ENCODE assay signal across 8 cellular contexts in genomic region chr1:42736152-42736551, GRCh38. TPM values are rescaled to one million over a fixed set of nuclear protein-coding genes. Genes with fewer than 3 reads are reported as not detected.
DNase-seq lines count a peak whose midpoint lies in the region; ATAC-seq and TF ChIP-seq lines count a peak whose summit lies in the region.
"Had no signal": no experiment of that assay in that cellular context is flagged by ENCODE, and none has a peak within 500 bp of the region (broad histone marks: within the 10 kb centered on the region; RNA-seq: fewer than 3 reads in every experiment).

No MANE protein-coding gene starts in this region.

- no peak overlapping the region for H4K5ac ChIP-seq in mesendoderm (ENCODE audit: low read length)

- H3K36me3 ChIP-seq in GM23338 (ENCODE audit: insufficient read depth) (no peaks in the 10 kb centered on the region), mesendoderm (ENCODE audit: control insufficient read depth, insufficient read depth, low read length) (no peaks in the 10 kb centered on the region)
- H3K36me3 ChIP-seq: suprapubic skin had no signal

- H3K36me3 Mint-ChIP-seq in GM23338 (ENCODE audit: low read depth) = peaks cover 2% of the 10 kb centered on the region; the same call in 1 of the 3 replicates

- no peak overlapping the region for H3K23ac ChIP-seq in mesendoderm (ENCODE audit: low read length)

- no peak overlapping the region for H3K18ac ChIP-seq in mesendoderm (ENCODE audit: low read length)

- H3K4me3 ChIP-seq in GM23338 (no peak overlapping the region), mesendoderm (ENCODE audit: low read length) (no peak overlapping the region)
- H3K4me3 ChIP-seq: suprapubic skin had no signal

- no CpG with 5 or more reads among the region's 4 CpGs for WGBS in mesendoderm (ENCODE audit: extremely low coverage, insufficient coverage, low lambda C conversion rate)

- H3K9ac ChIP-seq in mesendoderm (ENCODE audit: low read length) = no peak overlapping the region

- H3F3A ChIP-seq in GM23338 (replicated peaks; ENCODE audit: low read depth) = no peaks in the 10 kb centered on the region

- no peak overlapping the region for H4K8ac ChIP-seq in mesendoderm (ENCODE audit: low read depth, low read length)

- no peak overlapping the region for H2AK5ac ChIP-seq in mesendoderm (ENCODE audit: low read length)

- H3K56ac ChIP-seq in mesendoderm (ENCODE audit: low read length) = peak overlapping the region; percentile 56

- no peaks in the 10 kb centered on the region for H3K9me2 ChIP-seq in GM23338 (ENCODE audit: insufficient read depth)

- H3K27me3 ChIP-seq in GM23338 (ENCODE audit: insufficient read depth) (no peaks in the 10 kb centered on the region), mesendoderm (ENCODE audit: insufficient read depth, low read length, poor library complexity) (no peaks in the 10 kb centered on the region)
- H3K27me3 ChIP-seq: suprapubic skin had no signal

- H3K4ac ChIP-seq in mesendoderm (ENCODE audit: low read depth, low read length) = no peak overlapping the region

- no peak overlapping the region for H2BK5ac ChIP-seq in mesendoderm (ENCODE audit: low read length)

- DNase-seq in GM23338 (ENCODE audit: low spot score) = peak; percentile 64
- DNase-seq in RKO (ENCODE audit: low spot score) = peak; percentile 9
- peak; percentile 73 for DNase-seq in mesendoderm
- no peak for DNase-seq in central memory CD4-positive, alpha-beta T cell

- no peak overlapping the region for H2BK15ac ChIP-seq in mesendoderm (replicated peaks; ENCODE audit: low read depth)

- H3K27me3 Mint-ChIP-seq in GM23338 (ENCODE audit: insufficient read depth, low read depth, poor library complexity) = peaks cover 7% of the 10 kb centered on the region

- H3K9me3 Mint-ChIP-seq in GM23338 = no peaks in the 10 kb centered on the region

- H3K4me1 ChIP-seq in GM23338 (ENCODE audit: insufficient read depth) (peaks cover 11% of the 10 kb centered on the region), mesendoderm (ENCODE audit: control insufficient read depth, low read depth, low read length) (peaks cover 2% of the 10 kb centered on the region)

- H3K79me2 ChIP-seq in GM23338 (replicated peaks; ENCODE audit: insufficient read depth) (no peaks in the 10 kb centered on the region), mesendoderm (ENCODE audit: control insufficient read depth, insufficient read depth, low read length) (no peaks in the 10 kb centered on the region)

- no peak overlapping the region for H3K4me3 Mint-ChIP-seq in GM23338

- peak; percentile 11 to 62; a peak in 2 of 4 replicates for TF ChIP-seq CTCF in GM23338 (conservative IDR thresholded peaks at IDR 0.05; ENCODE audit: low read depth in 2 of 2)

- H3K27ac Mint-ChIP-seq in GM23338 = no peak overlapping the region

- H3K4me2 ChIP-seq in GM23338 = no peak overlapping the region
- no peak overlapping the region for H3K4me2 ChIP-seq in mesendoderm (ENCODE audit: low read length)

- peak; percentile 7; the same call in 2 of the 3 replicates for ATAC-seq in GM23338
- ATAC-seq in HG02678 (IDR thresholded peaks at IDR 0.05; ENCODE audit: unreplicated experiment) = no peak
- no peak for ATAC-seq in GM21390 (IDR thresholded peaks at IDR 0.05; ENCODE audit: unreplicated experiment)

- H2BK120ac ChIP-seq in mesendoderm (ENCODE audit: low read depth, low read length) = no peak overlapping the region

- H4K20me1 ChIP-seq in GM23338 (replicated peaks; ENCODE audit: insufficient read depth) = no peaks in the 10 kb centered on the region

- peaks cover 24% of the 10 kb centered on the region for H3K4me1 Mint-ChIP-seq in GM23338

- no peak overlapping the region for H2AFZ ChIP-seq in GM23338

- H3K27ac ChIP-seq in GM23338 (ENCODE audit: low read depth) (no peak overlapping the region), mesendoderm (ENCODE audit: low read depth, low read length) (no peak overlapping the region)
- H3K27ac ChIP-seq: suprapubic skin had no signal

- no peaks in the 10 kb centered on the region for H3K79me1 ChIP-seq in mesendoderm (ENCODE audit: low read length)

TF ChIP-seq in GM23338, 12 proteins besides CTCF, POLR2A, EP300 and RAD21:
- TF ChIP-seq STAT1 (IDR thresholded peaks at IDR 0.05; ENCODE audit: unreplicated experiment) = no peak
- no peak for TF ChIP-seq ZNF462 (CRISPR knock-in tag; IDR thresholded peaks at IDR 0.05)
- TF ChIP-seq EZH2phosphoT487 (IDR thresholded peaks at IDR 0.05; ENCODE audit: unreplicated experiment) = no peak
- no peak for TF ChIP-seq CREB1 (CRISPR knock-in tag; IDR thresholded peaks at IDR 0.05; ENCODE audit: low read depth)

RNA-seq across cellular contexts. Expression of gene CLDN19, which starts 3.9 kb away (rescaled TPM):
- 10.8 and 12.8 TPM in 2 replicates for total RNA-seq in GM23338 (2014; rRNA removed; shearing (Covaris generic))
- polyA plus RNA-seq in GM23338 (2016; fragmentation: Nextera tagmentation; extraction: Ambion mirVana) = 2.3 and 2.6 TPM in 2 replicates
- 3.5 TPM for polyA plus RNA-seq in mesendoderm (2013, experiment 1 of 2)
- polyA plus RNA-seq in mesendoderm (2013, experiment 2 of 2) = 3.7 TPM

RNA-seq across cellular contexts. Expression of gene P3H1, which starts 30.7 kb away (rescaled TPM):
- total RNA-seq in GM23338 (2014; rRNA removed; shearing (Covaris generic)) = 67.1 and 75.1 TPM in 2 replicates
- polyA plus RNA-seq in GM23338 (2016; fragmentation: Nextera tagmentation; extraction: Ambion mirVana) = 50.5 and 51.1 TPM in 2 replicates
- polyA plus RNA-seq in mesendoderm (2013, experiment 1 of 2) = 27.0 TPM
- 27.9 TPM for polyA plus RNA-seq in mesendoderm (2013, experiment 2 of 2)

RNA-seq across cellular contexts. Expression of gene C1orf50, which starts 30.9 kb away (rescaled TPM):
- total RNA-seq in GM23338 (2014; rRNA removed; shearing (Covaris generic)) = 3.3 and 4.4 TPM in 2 replicates
- 4.7 and 5.0 TPM in 2 replicates for polyA plus RNA-seq in GM23338 (2016; fragmentation: Nextera tagmentation; extraction: Ambion mirVana)
- polyA plus RNA-seq in mesendoderm (2013, experiment 1 of 2) = 2.6 TPM
- polyA plus RNA-seq in mesendoderm (2013, experiment 2 of 2) = 2.4 TPM

RNA-seq across cellular contexts. Expression of gene TMEM269, which starts 48.6 kb away (rescaled TPM):
- total RNA-seq in GM23338 (2014; rRNA removed; shearing (Covaris generic)) = 0.45 TPM in 1 of 2 replicates, not detected in the other
- 0.28 and 0.31 TPM in 2 replicates for polyA plus RNA-seq in GM23338 (2016; fragmentation: Nextera tagmentation; extraction: Ambion mirVana)
- 0.06 TPM for polyA plus RNA-seq in mesendoderm (2013, experiment 1 of 2)
- 0.07 TPM for polyA plus RNA-seq in mesendoderm (2013, experiment 2 of 2)
- polyA plus RNA-seq: liver had no signal

RNA-seq across cellular contexts. Expression of gene YBX1, which starts 53.9 kb away (rescaled TPM):
- 1,206 and 1,282 TPM in 2 replicates for total RNA-seq in GM23338 (2014; rRNA removed; shearing (Covaris generic))
- polyA plus RNA-seq in GM23338 (2016; fragmentation: Nextera tagmentation; extraction: Ambion mirVana) = 1,441 and 1,488 TPM in 2 replicates
- polyA plus RNA-seq in mesendoderm (2013, experiment 1 of 2) = 1,698 TPM
- polyA plus RNA-seq in mesendoderm (2013, experiment 2 of 2) = 1,742 TPM
